Comparison of ENCODE assay signal across 12 cellular contexts in the genomic region with DNA sequence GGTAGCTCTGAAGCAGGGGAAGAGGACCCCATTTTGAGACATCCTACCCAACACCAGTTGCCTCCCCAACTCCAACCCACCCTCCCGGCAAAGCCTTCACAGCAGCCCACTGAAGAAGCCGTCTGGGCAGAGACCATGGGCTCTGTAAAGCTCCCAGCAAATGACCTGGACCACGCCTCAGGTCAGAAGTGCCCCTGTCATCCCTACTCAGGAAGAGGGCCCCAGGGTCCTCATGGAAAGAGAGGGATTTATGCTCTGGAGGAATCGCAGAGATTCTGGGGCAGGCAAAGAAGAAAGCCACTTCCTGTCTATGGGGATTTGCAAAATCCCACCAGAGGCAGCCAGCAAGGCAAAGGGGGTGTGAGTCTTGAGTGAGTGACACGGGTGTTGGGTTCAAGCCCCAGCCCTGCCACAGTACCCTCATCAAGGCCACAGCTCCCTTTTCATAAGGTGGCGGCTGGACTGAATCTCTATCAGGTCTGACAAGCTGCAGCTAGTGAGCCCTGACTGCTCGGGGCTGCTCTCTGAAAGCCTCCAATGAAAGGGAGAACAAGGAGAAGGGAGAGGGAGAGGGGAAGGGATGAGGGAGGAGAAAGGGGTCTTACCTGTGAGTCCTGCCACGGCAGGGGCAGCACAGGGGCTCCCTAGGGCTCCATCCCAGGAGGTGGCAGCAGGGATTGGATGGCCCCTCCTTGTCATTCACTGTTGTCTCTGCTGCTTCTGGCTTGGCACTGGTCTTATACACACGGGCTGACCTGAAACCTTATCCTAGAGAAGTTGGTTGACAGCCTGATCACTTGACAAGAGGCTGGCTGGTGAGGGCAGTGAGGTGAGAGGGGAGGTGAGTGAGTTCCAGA. TPM values are rescaled to one million over a fixed set of nuclear protein-coding genes. Genes with fewer than 3 reads are reported as not detected.
DNase-seq lines count a peak whose midpoint lies in the region; ATAC-seq, FAIRE-seq and TF ChIP-seq lines count a peak whose summit lies in the region.
"Had no signal": no experiment of that assay in that cellular context is flagged by ENCODE, and none has a peak within 500 bp of the region (broad histone marks: within the 10 kb centered on the region; RNA-seq: fewer than 3 reads in every experiment).

A gene with protein sequence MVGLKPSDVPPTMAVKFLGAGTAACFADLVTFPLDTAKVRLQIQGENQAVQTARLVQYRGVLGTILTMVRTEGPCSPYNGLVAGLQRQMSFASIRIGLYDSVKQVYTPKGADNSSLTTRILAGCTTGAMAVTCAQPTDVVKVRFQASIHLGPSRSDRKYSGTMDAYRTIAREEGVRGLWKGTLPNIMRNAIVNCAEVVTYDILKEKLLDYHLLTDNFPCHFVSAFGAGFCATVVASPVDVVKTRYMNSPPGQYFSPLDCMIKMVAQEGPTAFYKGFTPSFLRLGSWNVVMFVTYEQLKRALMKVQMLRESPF (minus strand): TSS at position 713 of the 857 bp plus-strand sequence. CDS start 2,043 bp downstream, outside the sequence.

- ATAC-seq in K562, result no peak
- ATAC-seq in naive thymus-derived CD8-positive, alpha-beta T cell, result no peak
- no peak for ATAC-seq in esophagus mucosa

- no peaks in the 10 kb centered on the region for H3K27me3 ChIP-seq in CD8-positive, alpha-beta memory T cell (ENCODE audit: insufficient read depth, low read length, poor library complexity, severe bottlenecking)
- no peaks in the 10 kb centered on the region for H3K27me3 ChIP-seq in K562 (ENCODE audit: control insufficient read depth in 2 of 2, insufficient read depth in 2 of 2, low read length in 2 of 2)
- H3K27me3 ChIP-seq: stomach had no signal

- H2AFZ ChIP-seq in K562 (ENCODE audit: low read depth, low read length), result peak within 1 kb of the TSS; percentile 75
- H2AFZ ChIP-seq: PC-9 had no signal

- in situ Hi-C loops in K562 (cut with MboI), result no loop called here

- peaks cover 0 to 9% (median 4%) of the 10 kb centered on the region in 3 donors for H3K36me3 Mint-ChIP-seq in CD8-positive, alpha-beta memory T cell
- peaks cover 0 to 2% (median 2%) of the 10 kb centered on the region in 3 donors for H3K36me3 Mint-ChIP-seq in naive thymus-derived CD8-positive, alpha-beta T cell

- peaks cover 97% of the 10 kb centered on the region for H3K4me1 ChIP-seq in CD8-positive, alpha-beta memory T cell (ENCODE audit: insufficient read depth, low read length)
- peaks cover 56 to 63% of the 10 kb centered on the region in 2 experiments for H3K4me1 ChIP-seq in K562 (replicated peaks in 1 of 2; ENCODE audit: control insufficient read depth in 2 of 2, insufficient read depth in 2 of 2, low read length in 2 of 2)

- peak within 1 kb of the TSS; percentile 26 to 45; a peak in 2 of 4 replicates for H3K9ac ChIP-seq in K562 (ENCODE audit: insufficient read depth in 1 of 2, low read depth in 2 of 2, low read length in 2 of 2)

- TF ChIP-seq CTCF in K562 (IDR thresholded peaks at IDR 0.05 in 2 of 3, conservative IDR thresholded peaks at IDR 0.05 in 1 of 3; ENCODE audit: insufficient read depth in 2 of 3, low read depth in 1 of 3, low read length in 3 of 3), result no peak

- no peak for TF ChIP-seq EP300 in K562 (IDR thresholded peaks at IDR 0.05; ENCODE audit: low read length)

- H3K4me3 ChIP-seq in CD8-positive, alpha-beta memory T cell (ENCODE audit: low read length), result no peak within 1 kb of the TSS
- H3K4me3 ChIP-seq in K562, result no peak within 1 kb of the TSS
- H3K4me3 ChIP-seq: PC-9, stomach had no signal

- no peaks in the 10 kb centered on the region for H3K9me3 ChIP-seq in CD8-positive, alpha-beta memory T cell (ENCODE audit: low read length)
- H3K9me3 ChIP-seq in K562 (replicated peaks; ENCODE audit: control insufficient read depth, insufficient read depth, low read depth, low read length), result no peaks in the 10 kb centered on the region
- H3K9me3 ChIP-seq: stomach had no signal

- CTCF ChIA-PET in CD8-positive, alpha-beta memory T cell (lab: Charles Lee), result interaction anchor here (1.0 to 1.5 kb wide), 4 partner anchors 22 to 44 kb away, joined by 3 to 4 read pairs (median 4); no protein-coding TSS in a partner anchor
- CTCF ChIA-PET in K562 (lab: Yijun Ruan, JAX; ENCODE audit: low intra/inter-chr PET ratio), result no interaction called here

- peaks cover 84 to 95% (median 91%) of the 10 kb centered on the region in 3 donors for H3K4me1 Mint-ChIP-seq in CD8-positive, alpha-beta memory T cell
- peaks cover 50 to 97% (median 90%) of the 10 kb centered on the region in 4 donors for H3K4me1 Mint-ChIP-seq in naive thymus-derived CD8-positive, alpha-beta T cell

- POLR2A ChIA-PET in CD8-positive, alpha-beta memory T cell (lab: Charles Lee), result interaction anchor here (1.2 to 1.5 kb wide), 2 partner anchors 13 to 14 kb away, joined by 3 to 4 read pairs; no protein-coding TSS in a partner anchor
- POLR2A ChIA-PET in K562 (lab: Yijun Ruan, JAX), result interaction anchor here (0.6 to 1.1 kb wide), 5 partner anchors 9 to 634 kb away, joined by 3 to 5 read pairs (median 3); no protein-coding TSS in a partner anchor
- POLR2A ChIA-PET in naive thymus-derived CD8-positive, alpha-beta T cell (lab: Charles Lee), result interaction anchor here (0.8 to 15.0 kb wide), 9 partner anchors 10 to 44 kb away, joined by 3 to 452 read pairs (median 9); a partner anchor contains a TSS

- no peaks in the 10 kb centered on the region for H3K79me2 ChIP-seq in K562 (ENCODE audit: control insufficient read depth, insufficient read depth, low read length)

- TF ChIP-seq RAD21 in K562 (CRISPR knock-in tag; conservative IDR thresholded peaks at IDR 0.05 in 1 of 2, IDR thresholded peaks at IDR 0.05 in 1 of 2), result no peak

- intact Hi-C loops in K562 (cut with micrococcal nuclease), result no loop called here

- H3K9me1 ChIP-seq in K562 (ENCODE audit: control insufficient read depth, insufficient read depth, low read length), result peaks cover 5% of the 10 kb centered on the region

- no peaks in the 10 kb centered on the region for H3K9me3 Mint-ChIP-seq in CD8-positive, alpha-beta memory T cell
- H3K9me3 Mint-ChIP-seq in naive thymus-derived CD8-positive, alpha-beta T cell, result no peaks in the 10 kb centered on the region
- H3K9me3 Mint-ChIP-seq: nephron had no signal

- peak within 1 kb of the TSS in 3 of 7 donors; percentile 37 to 65 (median 41) for H3K4me3 Mint-ChIP-seq in CD8-positive, alpha-beta memory T cell
- H3K4me3 Mint-ChIP-seq in naive thymus-derived CD8-positive, alpha-beta T cell, result peak within 1 kb of the TSS in 8 of 10 donors; percentile 16 to 82 (median 54)
- H3K4me3 Mint-ChIP-seq: nephron had no signal

- 70% methylated on average over 8 of the region's 9 CpGs for WGBS in K562 (ENCODE audit: insufficient coverage, low coverage, missing lambda C conversion rate)

- no peaks in the 10 kb centered on the region for H4K20me1 ChIP-seq in K562 (replicated peaks; ENCODE audit: control insufficient read depth, insufficient read depth, low read length)

- no TSS peak for BruUV-seq in K562 (replicated peaks; lab: Mats Ljungman, UMichigan)

- H3K27me3 Mint-ChIP-seq in CD8-positive, alpha-beta memory T cell, result peaks cover 0 to 2% of the 10 kb centered on the region in 2 donors
- H3K27me3 Mint-ChIP-seq in naive thymus-derived CD8-positive, alpha-beta T cell, result no peaks in the 10 kb centered on the region

- peak within 1 kb of the TSS; percentile 86 to 96 (median 88) for H3K27ac Mint-ChIP-seq in CD8-positive, alpha-beta memory T cell
- H3K27ac Mint-ChIP-seq in naive thymus-derived CD8-positive, alpha-beta T cell, result peak within 1 kb of the TSS; percentile 90 to 99 (median 96)
- H3K27ac Mint-ChIP-seq: nephron had no signal

- H3K4me2 ChIP-seq in K562 (ENCODE audit: insufficient read depth, low read length), result no peak within 1 kb of the TSS
- H3K4me2 ChIP-seq: PC-9 had no signal

- no peak for FAIRE-seq in K562 (lab: Jason Lieb, UNC)

- DNase-seq in CD8-positive, alpha-beta memory T cell, result peak in 1 of 5 donors; percentile 18
- DNase-seq in NCI-H2029 treated with DMSO at 0.1 percent for 48 hours (lab: John Stamatoyannopoulos, UW), result peak; percentile 59
- no peak for DNase-seq in K562 (ENCODE audit: extremely low read depth in 1 of 4, low spot score in 3 of 4)
- no peak for DNase-seq in naive thymus-derived CD8-positive, alpha-beta T cell
- no peak for DNase-seq in stimulated activated CD4-positive, alpha-beta T cell treated with anti-CD3 and anti-CD28 coated beads, Interleukin-2, amount 100 ng/mL, for 24 hours
- DNase-seq in ureter (ENCODE audit: low spot score), result no peak
- DNase-seq: KBM-7, NCI-H2081 treated with DMSO at 0.1 percent for 48 hours, PC-9, stomach had no signal

- no peak within 1 kb of the TSS for H3K27ac ChIP-seq in CD8-positive, alpha-beta memory T cell (ENCODE audit: low read depth, low read length)
- peak within 1 kb of the TSS; percentile 83 for H3K27ac ChIP-seq in K562 (ENCODE audit: extremely low read depth, low read depth, low read length)
- H3K27ac ChIP-seq: PC-9 had no signal

- no peak for TF ChIP-seq POLR2A in K562 (conservative IDR thresholded peaks at IDR 0.05)

- H3K36me3 ChIP-seq in CD8-positive, alpha-beta memory T cell (ENCODE audit: insufficient read depth, low read length), result no peaks in the 10 kb centered on the region
- no peaks in the 10 kb centered on the region for H3K36me3 ChIP-seq in K562 (ENCODE audit: control insufficient read depth, insufficient read depth, low read length)

RNA-seq across cellular contexts. Expression of the gene that starts here (rescaled TPM):
- 1 to 10 TPM; 2.8 to 2.9 TPM for total RNA-seq in CD8-positive, alpha-beta memory T cell
- 0.36 TPM for polyA plus RNA-seq in CD8-positive, alpha-beta memory T cell
- 2.3 and 3.3 TPM in 2 replicates for total RNA-seq in K562 (2011; cell fraction: chromatin; rRNA removed; ENCODE audit: low replicate concordance)
- total RNA-seq in K562 (2011; cell fraction: nucleolus; rRNA removed), result 2.2 and 3.5 TPM in 2 replicates
- 0.84 and 3.1 TPM in 2 replicates for total RNA-seq in K562 (2011; cell fraction: nucleoplasm; rRNA removed)
- 0.05 and 0.94 TPM in 2 replicates for total RNA-seq in K562 (2014; rRNA removed)
- 0.25 and 0.29 TPM in 2 replicates for total RNA-seq in K562 (2014; rRNA removed; fragmentation: Illumina TruSeq; extraction: Trizol)
- total RNA-seq in K562 (2015; rRNA removed; fragmentation: Illumina TruSeq; extraction: Trizol), result 0.41 and 0.65 TPM in 2 replicates
- total RNA-seq in K562 (2021), result 0.18 and 0.53 TPM in 2 replicates
- polyA plus RNA-seq in K562 (2011; rRNA removed), result 0.15 and 0.26 TPM in 2 replicates
- 0.24 and 0.27 TPM in 2 replicates for polyA plus RNA-seq in K562 (2011; cell fraction: cytosol; rRNA removed)
- polyA plus RNA-seq in K562 (2011; cell fraction: nucleus; rRNA removed), result 1.9 and 2.1 TPM in 2 replicates
- polyA plus RNA-seq in K562 (2012), result 0.46 and 0.66 TPM in 2 replicates
- polyA plus RNA-seq in K562 (2014; fragmentation: Illumina TruSeq; extraction: Trizol), result 0.43 and 0.53 TPM in 2 replicates
- polyA plus RNA-seq in K562 (2014; fragmentation: Nextera tagmentation; extraction: Ambion mirVana), result not detected
- 0.04 and 0.21 TPM in 2 replicates for polyA plus RNA-seq in K562 (2014; rRNA removed)
- 0.36 and 0.39 TPM in 2 replicates for polyA minus RNA-seq in K562 (2011; rRNA and poly(A)+ RNA removed)
- not detected in 2 replicates for polyA minus RNA-seq in K562 (2011; cell fraction: cytosol; rRNA and poly(A)+ RNA removed)
- polyA minus RNA-seq in K562 (2011; cell fraction: nucleus; rRNA and poly(A)+ RNA removed), result 0.81 and 1.00 TPM in 2 replicates
- total RNA-seq in naive thymus-derived CD8-positive, alpha-beta T cell, result 1 to 10 TPM; 6.8 to 7.5 TPM
- under 1 TPM in 2 of 3 donors, not detected in 1; 0.50 to 0.76 TPM for polyA plus RNA-seq in naive thymus-derived CD8-positive, alpha-beta T cell
- total RNA-seq in ureter, result 1.9 TPM
- total RNA-seq in esophagus mucosa, result 0.28 TPM
